In genomic region chr1:165392634-165393571, GRCh38 we compare ENCODE assay signal across 8 cellular contexts. TPM values are rescaled to one million over a fixed set of nuclear protein-coding genes. Genes with fewer than 3 reads are reported as not detected.
DNase-seq lines count a peak whose midpoint lies in the region; ATAC-seq, FAIRE-seq and TF ChIP-seq lines count a peak whose summit lies in the region.

No MANE protein-coding gene starts in this region.

- FAIRE-seq in endothelial cell of umbilical vein (lab: Jason Lieb, UNC) = peak; percentile 84

- H2AFZ ChIP-seq in endothelial cell of umbilical vein (ENCODE audit: low read depth, low read length) = peak overlapping the region; percentile 39

- peak overlapping the region; percentile 65 for H3K4me3 Mint-ChIP-seq in activated CD8-positive, alpha-beta memory T cell treated with anti-CD3 and anti-CD28 coated beads, Interleukin-2, amount 10 ng/mL, durations not matched to agents 7 days and 5 days

- no peaks in the 10 kb centered on the region for H3K9me3 ChIP-seq in endothelial cell of umbilical vein (replicated peaks; ENCODE audit: control insufficient read depth, insufficient read depth, low read length)
- H3K9me3 ChIP-seq in mucosa of rectum (ENCODE audit: control insufficient read depth in 2 of 2, low read length in 2 of 2) = no peaks in the 10 kb centered on the region

- no peak for TF ChIP-seq POLR2A in endothelial cell of umbilical vein (IDR thresholded peaks at IDR 0.05; ENCODE audit: low read depth, low read length)

- DNase-seq in D341Med (ENCODE audit: low spot score) = peak; percentile 93
- DNase-seq in HS-5 (ENCODE audit: low read depth) = peak; percentile 53
- peak; percentile 91 for DNase-seq in NOMO-1 treated with DMSO at 0.1 percent for 48 hours (lab: John Stamatoyannopoulos, UW; ENCODE audit: unreplicated experiment)
- DNase-seq in activated CD8-positive, alpha-beta memory T cell treated with anti-CD3 and anti-CD28 coated beads, Interleukin-2, amount 10 ng/mL, durations not matched to agents 7 days and 5 days = peak; percentile 95
- DNase-seq in endothelial cell of umbilical vein (ENCODE audit: low read depth, low spot score) = peak; percentile 67
- peak; percentile 92 for DNase-seq in stimulated activated CD8-positive, alpha-beta memory T cell treated with anti-CD3 and anti-CD28 coated beads, Interleukin-4, amount 100 ng/mL, for 48 hours

- H3K9me1 ChIP-seq in endothelial cell of umbilical vein (replicated peaks; ENCODE audit: control insufficient read depth, extremely low read depth, insufficient read depth, low read length) = no peaks in the 10 kb centered on the region

- H3K27me3 ChIP-seq in endothelial cell of umbilical vein (ENCODE audit: control insufficient read depth in 2 of 2, insufficient read depth in 2 of 2, low read length in 2 of 2) (peaks cover 19 to 32% of the 10 kb centered on the region in 2 experiments), mucosa of rectum (ENCODE audit: control insufficient read depth in 2 of 2, insufficient read depth in 2 of 2, low read length in 2 of 2) (peaks cover 9 to 12% of the 10 kb centered on the region in 2 donors)

- H3K36me3 ChIP-seq in endothelial cell of umbilical vein (ENCODE audit: control insufficient read depth in 2 of 2, extremely low read depth in 1 of 2, insufficient read depth in 2 of 2, low read length in 2 of 2) (no peaks in the 10 kb centered on the region), mucosa of rectum (ENCODE audit: control insufficient read depth in 2 of 2, insufficient read depth in 2 of 2, low read length in 2 of 2) (no peaks in the 10 kb centered on the region)

- POLR2A ChIA-PET in endothelial cell of umbilical vein (lab: Charles Lee) = no interaction called here

- peaks cover 8% of the 10 kb centered on the region for H3K4me1 ChIP-seq in endothelial cell of umbilical vein (ENCODE audit: control insufficient read depth, extremely low read depth, insufficient read depth, low read length)
- peaks cover 0 to 3% of the 10 kb centered on the region in 2 donors for H3K4me1 ChIP-seq in mucosa of rectum (ENCODE audit: control insufficient read depth in 2 of 2, insufficient read depth in 2 of 2, low read length in 2 of 2)

- peak; percentile 99 for ATAC-seq in GM21381 (IDR thresholded peaks at IDR 0.05; ENCODE audit: unreplicated experiment)
- ATAC-seq in activated CD8-positive, alpha-beta memory T cell treated with anti-CD3 and anti-CD28 coated beads, Interleukin-2, amount 10 ng/mL, durations not matched to agents 7 days and 5 days = peak; percentile 98

- H3K4me3 ChIP-seq in endothelial cell of umbilical vein (replicated peaks in 1 of 3; ENCODE audit: insufficient read depth in 1 of 3, low read depth in 1 of 3, low read length in 3 of 3) (no peak overlapping the region), mucosa of rectum (ENCODE audit: low read length in 2 of 2) (peak overlapping the region; percentile 14 to 21)

- peak overlapping the region; percentile 88 for H3K27ac Mint-ChIP-seq in activated CD8-positive, alpha-beta memory T cell treated with anti-CD3 and anti-CD28 coated beads, Interleukin-2, amount 10 ng/mL, durations not matched to agents 7 days and 5 days

- no peak overlapping the region for H3K27ac ChIP-seq in endothelial cell of umbilical vein (ENCODE audit: insufficient read depth, low read depth, low read length)
- H3K27ac ChIP-seq in mucosa of rectum (ENCODE audit: low read depth in 2 of 2, low read length in 2 of 2) = no peak overlapping the region

- dilution Hi-C loops in endothelial cell of umbilical vein (cut with MboI; ENCODE audit: extremely low pct_ligation_motif_present, low sequenced_read_pairs) = no loop called here

- H3K4me1 Mint-ChIP-seq in activated CD8-positive, alpha-beta memory T cell treated with anti-CD3 and anti-CD28 coated beads, Interleukin-2, amount 10 ng/mL, durations not matched to agents 7 days and 5 days = peaks cover 25% of the 10 kb centered on the region

- intact Hi-C loops in endothelial cell of umbilical vein (cut with micrococcal nuclease) = loop anchor here (1.0 to 5.0 kb wide), 3 partner anchors 135 to 519 kb away; no protein-coding TSS in a partner anchor

- no peaks in the 10 kb centered on the region for H4K20me1 ChIP-seq in endothelial cell of umbilical vein (replicated peaks; ENCODE audit: control insufficient read depth, extremely low read depth, insufficient read depth, low read length)

- BruUV-seq in endothelial cell of umbilical vein (replicated peaks; lab: Mats Ljungman, UMichigan) = no TSS peak

- no peaks in the 10 kb centered on the region for H3K9me3 Mint-ChIP-seq in activated CD8-positive, alpha-beta memory T cell treated with anti-CD3 and anti-CD28 coated beads, Interleukin-2, amount 10 ng/mL, durations not matched to agents 7 days and 5 days (ENCODE audit: low read depth)

- CTCF ChIA-PET in activated CD8-positive, alpha-beta memory T cell treated with anti-CD3 and anti-CD28 coated beads, Interleukin-2, amount 10 ng/mL, durations not matched to agents 7 days and 5 days (lab: Charles Lee) = interaction anchor here (0.7 to 6.1 kb wide), 28 partner anchors 9 to 533 kb away, joined by 3 to 177 read pairs (median 4); partner anchors contain the start of genes ALDH9A1 and RXRG
- CTCF ChIA-PET in endothelial cell of umbilical vein (lab: Charles Lee) = interaction anchor here (0.6 to 8.9 kb wide), 34 partner anchors 9 to 1086 kb away, joined by 3 to 376 read pairs (median 4); partner anchors contain the start of genes LRRC52 and MGST3

- no peak overlapping the region for H3K4me2 ChIP-seq in endothelial cell of umbilical vein (ENCODE audit: insufficient read depth, low read length)

- TF ChIP-seq CTCF in endothelial cell of umbilical vein (IDR thresholded peaks at IDR 0.05; ENCODE audit: extremely low read depth in 1 of 2, insufficient read depth in 1 of 2, low read depth in 1 of 2, low read length in 2 of 2) = peak; percentile 90 to 92

- no peak overlapping the region for H3K9ac ChIP-seq in endothelial cell of umbilical vein (replicated peaks; ENCODE audit: extremely low read depth, insufficient read depth, low read length)
- H3K9ac ChIP-seq in mucosa of rectum (ENCODE audit: low read depth in 1 of 2, low read length in 2 of 2) = no peak overlapping the region

- H3K79me2 ChIP-seq in endothelial cell of umbilical vein (ENCODE audit: control insufficient read depth, insufficient read depth, low read length) = no peaks in the 10 kb centered on the region

- H3K36me3 Mint-ChIP-seq in activated CD8-positive, alpha-beta memory T cell treated with anti-CD3 and anti-CD28 coated beads, Interleukin-2, amount 10 ng/mL, durations not matched to agents 7 days and 5 days = peaks cover 1% of the 10 kb centered on the region

- peaks cover 86% of the 10 kb centered on the region for H3K27me3 Mint-ChIP-seq in activated CD8-positive, alpha-beta memory T cell treated with anti-CD3 and anti-CD28 coated beads, Interleukin-2, amount 10 ng/mL, durations not matched to agents 7 days and 5 days

TF ChIP-seq in endothelial cell of umbilical vein, 7 proteins besides CTCF, POLR2A, EP300 and RAD21:
- no peak for TF ChIP-seq FOS (IDR thresholded peaks at IDR 0.05; ENCODE audit: borderline replicate concordance, insufficient read depth, low read length)
- TF ChIP-seq EZH2 (IDR thresholded peaks at IDR 0.05; ENCODE audit: borderline replicate concordance, low read depth, low read length, severe bottlenecking) = peak; percentile 46

RNA-seq across cellular contexts. Expression of gene LMX1A, which starts 36.4 kb away (rescaled TPM):
- not detected for total RNA-seq in activated CD8-positive, alpha-beta memory T cell treated with anti-CD3 and anti-CD28 coated beads, Interleukin-2, amount 10 ng/mL, durations not matched to agents 7 days and 5 days
- not detected in 2 replicates for total RNA-seq in endothelial cell of umbilical vein
- not detected in 2 replicates for polyA plus RNA-seq in endothelial cell of umbilical vein
- polyA plus RNA-seq in endothelial cell of umbilical vein (2011; cell fraction: cytosol; rRNA removed) = not detected in 2 replicates
- polyA plus RNA-seq in endothelial cell of umbilical vein (2011; cell fraction: nucleus; rRNA removed) = not detected in 2 replicates
- not detected in 2 replicates for polyA plus RNA-seq in endothelial cell of umbilical vein (2012)
- polyA minus RNA-seq in endothelial cell of umbilical vein = not detected in 2 replicates
- not detected for polyA minus RNA-seq in endothelial cell of umbilical vein (2011; cell fraction: cytosol; rRNA and poly(A)+ RNA removed)
- not detected in 2 replicates for polyA minus RNA-seq in endothelial cell of umbilical vein (2011; cell fraction: nucleus; rRNA and poly(A)+ RNA removed)

RNA-seq across cellular contexts. Expression of gene RXRG, which starts 52.0 kb away (rescaled TPM):
- not detected for total RNA-seq in activated CD8-positive, alpha-beta memory T cell treated with anti-CD3 and anti-CD28 coated beads, Interleukin-2, amount 10 ng/mL, durations not matched to agents 7 days and 5 days
- total RNA-seq in endothelial cell of umbilical vein = not detected in 2 replicates
- not detected in 2 replicates for polyA plus RNA-seq in endothelial cell of umbilical vein
- not detected in 2 replicates for polyA plus RNA-seq in endothelial cell of umbilical vein (2011; cell fraction: cytosol; rRNA removed)
- polyA plus RNA-seq in endothelial cell of umbilical vein (2011; cell fraction: nucleus; rRNA removed) = not detected in 2 replicates
- polyA plus RNA-seq in endothelial cell of umbilical vein (2012) = not detected in 2 replicates
- not detected in 2 replicates for polyA minus RNA-seq in endothelial cell of umbilical vein
- not detected for polyA minus RNA-seq in endothelial cell of umbilical vein (2011; cell fraction: cytosol; rRNA and poly(A)+ RNA removed)
- polyA minus RNA-seq in endothelial cell of umbilical vein (2011; cell fraction: nucleus; rRNA and poly(A)+ RNA removed) = not detected in 2 replicates

Comparison
In these comparisons a context has a peak if more than half of its experiments do, and no peak if none do; other contexts are left out.
1. H3K4me3 ChIP-seq: peak in mucosa of rectum (2 of 2); none in endothelial cell of umbilical vein (0 of 3).
2. Peak in every context shown above with its lines, with median percentiles within 50 percentile points of each other: DNase-seq.